ENCODE assay signal across 1 cellular context in the genomic region with DNA sequence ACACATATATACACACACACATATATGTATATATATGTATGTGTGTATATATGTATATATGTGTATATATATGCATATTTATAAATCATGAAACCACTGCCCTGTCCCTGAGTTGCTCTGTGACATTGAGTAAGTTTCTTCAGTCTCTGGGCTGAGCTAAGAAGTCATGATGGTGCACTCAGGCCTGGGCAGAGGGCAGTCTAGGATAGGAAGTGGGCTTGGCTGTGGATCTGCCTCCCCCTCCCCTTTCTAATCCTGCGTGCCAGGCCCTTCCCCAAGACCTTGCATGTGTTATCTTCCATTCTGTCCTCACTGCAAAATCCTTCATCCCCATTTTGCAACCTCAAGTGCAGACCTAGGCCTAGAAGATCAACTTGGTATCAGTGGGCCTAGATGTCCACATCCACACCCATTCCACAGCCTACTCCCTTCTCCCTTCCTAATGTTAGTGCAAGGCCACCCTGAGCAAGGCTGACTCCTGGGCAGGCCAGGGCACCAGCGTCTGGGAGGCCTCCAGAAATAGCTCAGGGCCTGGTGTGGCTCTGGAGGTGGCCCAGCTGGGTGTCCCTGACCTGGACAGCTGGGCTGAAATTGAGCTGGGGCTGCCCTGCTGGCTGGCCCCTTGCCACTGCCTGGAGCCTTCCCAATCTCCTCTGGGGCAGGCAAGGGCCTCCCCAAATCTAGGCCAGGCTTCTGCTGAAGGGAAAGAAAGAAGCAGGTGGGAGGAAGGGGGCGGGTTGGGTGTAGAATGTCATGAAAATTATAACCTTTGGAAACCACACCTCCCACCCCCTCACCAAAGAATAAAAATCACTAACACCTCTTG.
TF ChIP-seq lines count a peak whose summit lies in the region.

No MANE protein-coding gene starts in this region.

TF ChIP-seq in HEK293, 187 proteins besides CTCF, POLR2A, EP300 and RAD21 (continued from another document):
- TF ChIP-seq, protein P1, sequence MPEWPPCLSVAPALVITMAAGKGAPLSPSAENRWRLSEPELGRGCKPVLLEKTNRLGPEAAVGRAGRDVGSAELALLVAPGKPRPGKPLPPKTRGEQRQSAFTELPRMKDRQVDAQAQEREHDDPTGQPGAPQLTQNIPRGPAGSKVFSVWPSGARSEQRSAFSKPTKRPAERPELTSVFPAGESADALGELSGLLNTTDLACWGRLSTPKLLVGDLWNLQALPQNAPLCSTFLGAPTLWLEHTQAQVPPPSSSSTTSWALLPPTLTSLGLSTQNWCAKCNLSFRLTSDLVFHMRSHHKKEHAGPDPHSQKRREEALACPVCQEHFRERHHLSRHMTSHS (tag by site-specific recombination; IDR thresholded peaks at IDR 0.05), result no peak
- TF ChIP-seq ZNF214 (tag by site-specific recombination; IDR thresholded peaks at IDR 0.05; ENCODE audit: borderline replicate concordance) (no peak), RBAK (tag by site-specific recombination; IDR thresholded peaks at IDR 0.05) (no peak), SP7 (tag by site-specific recombination; IDR thresholded peaks at IDR 0.05) (peak; percentile 91), GLIS2 (tag by site-specific recombination; IDR thresholded peaks at IDR 0.05) (peak; percentile 44; the same call in 1 of the 2 replicates), FEZF1 (tag by site-specific recombination; IDR thresholded peaks at IDR 0.05) (no peak), ZNF19 (tag by site-specific recombination; IDR thresholded peaks at IDR 0.05; ENCODE audit: low read depth) (no peak), MZF1 (tag by site-specific recombination; IDR thresholded peaks at IDR 0.05; ENCODE audit: borderline replicate concordance) (no peak), ZNF707 (tag by site-specific recombination; IDR thresholded peaks at IDR 0.05) (no peak), ZBTB20 (tag by site-specific recombination; IDR thresholded peaks at IDR 0.05) (peak; percentile 71), ZBTB8A (tag by site-specific recombination; IDR thresholded peaks at IDR 0.05) (0 out of 2 replicates have a peak, but pooled peaks have one; percentile 13), ZNF664 (tag by site-specific recombination; IDR thresholded peaks at IDR 0.05) (no peak), ZNF518A (tag by site-specific recombination; conservative IDR thresholded peaks at IDR 0.05; ENCODE audit: low read depth) (no peak), ZNF140 (tag by site-specific recombination; IDR thresholded peaks at IDR 0.05) (no peak), ZNF266 (tag by site-specific recombination; IDR thresholded peaks at IDR 0.05; ENCODE audit: low read depth) (no peak), ZBTB49 (tag by site-specific recombination; IDR thresholded peaks at IDR 0.05; ENCODE audit: low read depth) (no peak), KLF8 (tag by site-specific recombination; IDR thresholded peaks at IDR 0.05) (no peak), ZNF155 (tag by site-specific recombination; IDR thresholded peaks at IDR 0.05) (no peak), GLI2 (tag by site-specific recombination; IDR thresholded peaks at IDR 0.05; ENCODE audit: borderline replicate concordance, low read depth) (no peak), ZNF146 (tag by site-specific recombination; IDR thresholded peaks at IDR 0.05) (no peak)
- TF ChIP-seq, protein P2, sequence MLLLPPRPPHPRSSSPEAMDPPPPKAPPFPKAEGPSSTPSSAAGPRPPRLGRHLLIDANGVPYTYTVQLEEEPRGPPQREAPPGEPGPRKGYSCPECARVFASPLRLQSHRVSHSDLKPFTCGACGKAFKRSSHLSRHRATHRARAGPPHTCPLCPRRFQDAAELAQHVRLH (tag by site-specific recombination; IDR thresholded peaks at IDR 0.05), result no peak
- TF ChIP-seq, protein P3, sequence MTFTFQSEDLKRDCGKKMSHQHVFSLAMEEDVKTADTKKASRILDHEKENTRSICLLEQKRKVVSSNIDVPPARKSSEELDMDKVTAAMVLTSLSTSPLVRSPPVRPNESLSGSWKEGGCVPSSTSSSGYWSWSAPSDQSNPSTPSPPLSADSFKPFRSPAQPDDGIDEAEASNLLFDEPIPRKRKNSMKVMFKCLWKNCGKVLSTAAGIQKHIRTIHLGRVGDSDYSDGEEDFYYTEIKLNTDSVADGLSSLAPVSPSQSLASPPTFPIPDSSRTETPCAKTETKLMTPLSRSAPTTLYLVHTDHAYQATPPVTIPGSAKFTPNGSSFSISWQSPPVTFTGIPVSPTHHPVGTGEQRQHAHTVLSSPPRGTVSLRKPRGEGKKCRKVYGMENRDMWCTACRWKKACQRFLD (tag by site-specific recombination; IDR thresholded peaks at IDR 0.05), result no peak
- TF ChIP-seq, protein P4, sequence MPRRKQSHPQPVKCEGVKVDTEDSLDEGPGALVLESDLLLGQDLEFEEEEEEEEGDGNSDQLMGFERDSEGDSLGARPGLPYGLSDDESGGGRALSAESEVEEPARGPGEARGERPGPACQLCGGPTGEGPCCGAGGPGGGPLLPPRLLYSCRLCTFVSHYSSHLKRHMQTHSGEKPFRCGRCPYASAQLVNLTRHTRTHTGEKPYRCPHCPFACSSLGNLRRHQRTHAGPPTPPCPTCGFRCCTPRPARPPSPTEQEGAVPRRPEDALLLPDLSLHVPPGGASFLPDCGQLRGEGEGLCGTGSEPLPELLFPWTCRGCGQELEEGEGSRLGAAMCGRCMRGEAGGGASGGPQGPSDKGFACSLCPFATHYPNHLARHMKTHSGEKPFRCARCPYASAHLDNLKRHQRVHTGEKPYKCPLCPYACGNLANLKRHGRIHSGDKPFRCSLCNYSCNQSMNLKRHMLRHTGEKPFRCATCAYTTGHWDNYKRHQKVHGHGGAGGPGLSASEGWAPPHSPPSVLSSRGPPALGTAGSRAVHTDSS (tag by site-specific recombination; IDR thresholded peaks at IDR 0.05), result no peak
